ENCODE assay signal across 1 cellular context in the genomic region with DNA sequence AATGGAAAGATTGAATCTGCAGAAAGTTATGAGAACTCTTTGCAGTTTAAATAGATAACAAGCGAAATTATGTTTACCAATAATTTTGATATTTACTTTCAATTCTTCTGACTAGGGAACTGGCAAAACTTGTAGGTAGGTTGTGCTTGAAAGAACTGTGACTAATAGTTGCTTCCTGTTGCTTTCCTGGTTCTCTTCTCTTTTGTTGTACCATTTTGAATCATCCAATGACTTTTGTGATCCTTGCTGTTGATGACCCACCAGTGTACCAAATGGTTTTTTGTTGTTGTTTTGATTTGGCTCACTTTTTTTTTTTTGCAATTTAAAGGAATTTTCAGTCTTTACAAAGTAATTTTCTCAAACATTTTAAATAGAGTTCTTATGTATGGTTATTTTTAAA.
TF ChIP-seq lines count a peak whose summit lies in the region.

No MANE protein-coding gene starts in this region.

TF ChIP-seq in IMR-90, 13 proteins besides CTCF, POLR2A, EP300 and RAD21:
- TF ChIP-seq NFE2L2 (IDR thresholded peaks at IDR 0.05; ENCODE audit: low read depth, low read length) (no peak), MXI1 (IDR thresholded peaks at IDR 0.05; ENCODE audit: borderline replicate concordance, low read depth, low read length) (no peak), MAZ (IDR thresholded peaks at IDR 0.05; ENCODE audit: borderline replicate concordance, low read depth, low read length) (no peak), BHLHE40 (IDR thresholded peaks at IDR 0.05; ENCODE audit: low read depth, low read length) (no peak), CEBPB (IDR thresholded peaks at IDR 0.05; ENCODE audit: low read depth, low read length) (no peak), RFX5 (IDR thresholded peaks at IDR 0.05; ENCODE audit: low read depth, low read length) (no peak), FOS (IDR thresholded peaks at IDR 0.05; ENCODE audit: low read depth, low read length) (no peak), SMC3 (IDR thresholded peaks at IDR 0.05; ENCODE audit: low read depth, low read length) (no peak), RCOR1 (IDR thresholded peaks at IDR 0.05; ENCODE audit: insufficient replicate concordance, low read length) (no peak), MAFK (IDR thresholded peaks at IDR 0.05; ENCODE audit: low read depth, low read length) (no peak), CHD1 (IDR thresholded peaks at IDR 0.05; ENCODE audit: low read depth, low read length) (no peak)
- TF ChIP-seq, protein P1, sequence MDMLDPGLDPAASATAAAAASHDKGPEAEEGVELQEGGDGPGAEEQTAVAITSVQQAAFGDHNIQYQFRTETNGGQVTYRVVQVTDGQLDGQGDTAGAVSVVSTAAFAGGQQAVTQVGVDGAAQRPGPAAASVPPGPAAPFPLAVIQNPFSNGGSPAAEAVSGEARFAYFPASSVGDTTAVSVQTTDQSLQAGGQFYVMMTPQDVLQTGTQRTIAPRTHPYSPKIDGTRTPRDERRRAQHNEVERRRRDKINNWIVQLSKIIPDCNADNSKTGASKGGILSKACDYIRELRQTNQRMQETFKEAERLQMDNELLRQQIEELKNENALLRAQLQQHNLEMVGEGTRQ (IDR thresholded peaks at IDR 0.05; ENCODE audit: low read depth, low read length) = no peak
- TF ChIP-seq, protein P2, sequence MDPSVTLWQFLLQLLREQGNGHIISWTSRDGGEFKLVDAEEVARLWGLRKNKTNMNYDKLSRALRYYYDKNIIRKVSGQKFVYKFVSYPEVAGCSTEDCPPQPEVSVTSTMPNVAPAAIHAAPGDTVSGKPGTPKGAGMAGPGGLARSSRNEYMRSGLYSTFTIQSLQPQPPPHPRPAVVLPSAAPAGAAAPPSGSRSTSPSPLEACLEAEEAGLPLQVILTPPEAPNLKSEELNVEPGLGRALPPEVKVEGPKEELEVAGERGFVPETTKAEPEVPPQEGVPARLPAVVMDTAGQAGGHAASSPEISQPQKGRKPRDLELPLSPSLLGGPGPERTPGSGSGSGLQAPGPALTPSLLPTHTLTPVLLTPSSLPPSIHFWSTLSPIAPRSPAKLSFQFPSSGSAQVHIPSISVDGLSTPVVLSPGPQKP (IDR thresholded peaks at IDR 0.05; ENCODE audit: borderline replicate concordance, low read depth, low read length) = no peak
